In genomic region chr3:112629425-112629824, GRCh38 we compare ENCODE assay signal across 9 cellular contexts. TPM values are rescaled to one million over a fixed set of nuclear protein-coding genes. Genes with fewer than 3 reads are reported as not detected.
A peak's percentile ranks its signal among the peaks of the same experiment; 100 is the strongest.
DNase-seq lines count a peak whose midpoint lies in the region; ATAC-seq and TF ChIP-seq lines count a peak whose summit lies in the region.
"Had no signal": no experiment of that assay in that cellular context is flagged by ENCODE, and none has a peak within 500 bp of the region (broad histone marks: within the 10 kb centered on the region; RNA-seq: fewer than 3 reads in every experiment).

No MANE protein-coding gene starts in this region.

- H3K27me3 Mint-ChIP-seq in naive thymus-derived CD8-positive, alpha-beta T cell: peaks cover 0 to 4% (median 0%) of the 10 kb centered on the region in 5 donors

- 36% methylated on average over 7 of the region's 7 CpGs for WGBS in right cardiac atrium
- WGBS in thyroid gland, 2 donors: 23 to 37% methylated on average over 7 of the region's 7 CpGs

- H3K9ac ChIP-seq in HCT116 (ENCODE audit: low read length): no peak overlapping the region

- H4K20me1 ChIP-seq in HCT116 (ENCODE audit: insufficient read depth): no peaks in the 10 kb centered on the region

- H3K9me3 Mint-ChIP-seq in naive thymus-derived CD8-positive, alpha-beta T cell: no peaks in the 10 kb centered on the region

- no peak overlapping the region for H3K4me3 ChIP-seq in A673 (ENCODE audit: low read depth, low read length, poor library complexity, severe bottlenecking)
- H3K4me3 ChIP-seq in HCT116 (replicated peaks in 1 of 2; ENCODE audit: low read depth in 1 of 2, low read length in 2 of 2): no peak overlapping the region
- H3K4me3 ChIP-seq in WERI-Rb-1 (ENCODE audit: low read depth, low read length): no peak overlapping the region
- no peak overlapping the region for H3K4me3 ChIP-seq in right cardiac atrium (ENCODE audit: low read length)
- no peak overlapping the region for H3K4me3 ChIP-seq in thyroid gland (replicated peaks in 1 of 3)

- H3K36me3 ChIP-seq in A673 (ENCODE audit: insufficient read depth, low read length, poor library complexity, severe bottlenecking): no peaks in the 10 kb centered on the region
- no peaks in the 10 kb centered on the region for H3K36me3 ChIP-seq in HCT116 (ENCODE audit: control insufficient read depth in 1 of 2, insufficient read depth in 2 of 2, low read length in 2 of 2)
- no peaks in the 10 kb centered on the region for H3K36me3 ChIP-seq in WERI-Rb-1
- no peaks in the 10 kb centered on the region for H3K36me3 ChIP-seq in thyroid gland

- H3K4me1 Mint-ChIP-seq in naive thymus-derived CD8-positive, alpha-beta T cell: peaks cover 0 to 2% (median 0%) of the 10 kb centered on the region in 4 donors

- TF ChIP-seq POLR2A in HCT116 (IDR thresholded peaks at IDR 0.05; ENCODE audit: borderline replicate concordance, extremely low read depth, insufficient read depth, insufficient read length) (no peak), thyroid gland (IDR thresholded peaks at IDR 0.05) (no peak)

- H2AFZ ChIP-seq in HCT116 (ENCODE audit: low read depth, low read length, poor library complexity, severe bottlenecking): peak overlapping the region; percentile 81

- ATAC-seq in HCT116 (peak; percentile 86), right cardiac atrium (peak; percentile 91 to 94), GM18520 (IDR thresholded peaks at IDR 0.05; ENCODE audit: unreplicated experiment) (no peak), GM21360 (IDR thresholded peaks at IDR 0.05; ENCODE audit: unreplicated experiment) (no peak)
- no peak for ATAC-seq in naive thymus-derived CD8-positive, alpha-beta T cell

- POLR2A ChIA-PET in A673 (lab: Charles Lee; ENCODE audit: low non-redundant PET): no interaction called here
- POLR2A ChIA-PET in HCT116 (lab: Charles Lee): no interaction called here
- POLR2A ChIA-PET in naive thymus-derived CD8-positive, alpha-beta T cell (lab: Charles Lee): no interaction called here

- DNase-seq in A673 (ENCODE audit: low spot score) (peak; percentile 81), HCT116 (ENCODE audit: low read depth, low spot score) (peak; percentile 28), WERI-Rb-1 (peak; percentile 45), right cardiac atrium (peak; percentile 68 to 82 (median 71)), thyroid gland (peak; percentile 81 to 85)
- no peak for DNase-seq in naive thymus-derived CD8-positive, alpha-beta T cell

- H3K4me1 ChIP-seq in A673 (ENCODE audit: insufficient read depth, low read length, poor library complexity, severe bottlenecking): peaks cover 54% of the 10 kb centered on the region
- H3K4me1 ChIP-seq in HCT116 (ENCODE audit: control insufficient read depth in 1 of 2, insufficient read depth in 2 of 2, low read length in 2 of 2): peaks cover 0 to 6% of the 10 kb centered on the region in 2 experiments; a peak in 2 of 4 replicates
- peaks cover 2% of the 10 kb centered on the region for H3K4me1 ChIP-seq in right cardiac atrium (ENCODE audit: control insufficient read depth, insufficient read depth, low read length)
- H3K4me1 ChIP-seq in thyroid gland: peaks cover 31 to 54% of the 10 kb centered on the region in 2 donors

- CTCF ChIA-PET in A673 (lab: Charles Lee): no interaction called here
- CTCF ChIA-PET in HCT116 (lab: Charles Lee): no interaction called here

- no peak overlapping the region for H3K27ac ChIP-seq in A673 (ENCODE audit: low read depth, low read length, poor library complexity, severe bottlenecking)
- no peak overlapping the region for H3K27ac ChIP-seq in HCT116 (ENCODE audit: low read depth, low read length)
- H3K27ac ChIP-seq in WERI-Rb-1: no peak overlapping the region
- no peak overlapping the region for H3K27ac ChIP-seq in right cardiac atrium (ENCODE audit: low read length)
- peak overlapping the region in 2 of 3 donors; percentile 40 to 41 for H3K27ac ChIP-seq in thyroid gland
- H3K27ac ChIP-seq: VCaP had no signal

- no peak for TF ChIP-seq CTCF in A673 (conservative IDR thresholded peaks at IDR 0.05; ENCODE audit: low read depth, low read length)
- TF ChIP-seq CTCF in HCT116 (IDR thresholded peaks at IDR 0.05 in 2 of 3, conservative IDR thresholded peaks at IDR 0.05 in 1 of 3; ENCODE audit: borderline replicate concordance in 1 of 3, insufficient read depth in 1 of 3, low read depth in 2 of 3, low read length in 2 of 3): no peak
- no peak for TF ChIP-seq CTCF in WERI-Rb-1 (IDR thresholded peaks at IDR 0.05; ENCODE audit: low read depth, low read length)
- no peak for TF ChIP-seq CTCF in thyroid gland (IDR thresholded peaks at IDR 0.05)

- H3K9me2 ChIP-seq in HCT116 (ENCODE audit: insufficient read depth): no peaks in the 10 kb centered on the region

- H3K4me2 ChIP-seq in HCT116 (ENCODE audit: low read length): peak overlapping the region; percentile 64

- H3K27ac Mint-ChIP-seq in naive thymus-derived CD8-positive, alpha-beta T cell: no peak overlapping the region

- no peaks in the 10 kb centered on the region for H3K79me2 ChIP-seq in HCT116 (ENCODE audit: insufficient read depth, low read length)

- H3K9me3 ChIP-seq in A673 (ENCODE audit: low read depth, low read length, poor library complexity, severe bottlenecking): no peaks in the 10 kb centered on the region
- no peaks in the 10 kb centered on the region for H3K9me3 ChIP-seq in HCT116 (ENCODE audit: control insufficient read depth in 1 of 2, insufficient read depth in 1 of 2, low read depth in 1 of 2, low read length in 2 of 2)
- no peaks in the 10 kb centered on the region for H3K9me3 ChIP-seq in WERI-Rb-1 (ENCODE audit: severe bottlenecking)
- H3K9me3 ChIP-seq in right cardiac atrium (ENCODE audit: control insufficient read depth, low read length): no peaks in the 10 kb centered on the region
- no peaks in the 10 kb centered on the region for H3K9me3 ChIP-seq in thyroid gland

- no peaks in the 10 kb centered on the region for H3K27me3 ChIP-seq in A673 (replicated peaks; ENCODE audit: insufficient read depth, low read depth, low read length, poor library complexity)
- no peaks in the 10 kb centered on the region for H3K27me3 ChIP-seq in HCT116 (ENCODE audit: insufficient read depth, low read length)
- H3K27me3 ChIP-seq in WERI-Rb-1 (ENCODE audit: insufficient read depth, low read depth, severe bottlenecking): no peaks in the 10 kb centered on the region
- no peaks in the 10 kb centered on the region for H3K27me3 ChIP-seq in right cardiac atrium (ENCODE audit: control insufficient read depth, insufficient read depth)
- no peaks in the 10 kb centered on the region for H3K27me3 ChIP-seq in thyroid gland

- RAD21 ChIA-PET in HCT116 (lab: Charles Lee; ENCODE audit: low non-redundant PET in 1 of 2, low total read pairs in 2 of 2, uncharacterized antibody in 2 of 2, unreplicated experiment in 2 of 2): no interaction called here

- intact Hi-C loops in A673 (cut with micrococcal nuclease; ENCODE audit: unreplicated experiment) (no loop called here), HCT116 (cut with micrococcal nuclease) (no loop called here), right cardiac atrium (cut with DNase I) (no loop called here), thyroid gland (cut with DNase I) (no loop called here)

- H3K4me3 Mint-ChIP-seq in naive thymus-derived CD8-positive, alpha-beta T cell: no peak overlapping the region

- BruUV-seq in A673 (replicated peaks; lab: Mats Ljungman, UMichigan) (no TSS peak), HCT116 (replicated peaks; lab: Mats Ljungman, UMichigan) (no TSS peak)

- no peaks in the 10 kb centered on the region for H3K36me3 Mint-ChIP-seq in naive thymus-derived CD8-positive, alpha-beta T cell

- no peak for TF ChIP-seq RAD21 in HCT116 (IDR thresholded peaks at IDR 0.05; ENCODE audit: low read depth)

TF ChIP-seq in HCT116, 20 proteins besides CTCF, POLR2A, EP300 and RAD21:
- TF ChIP-seq FOSL1 (IDR thresholded peaks at IDR 0.05; ENCODE audit: low read depth) (peak; percentile 58; the same call in 1 of the 2 replicates), CEBPB (IDR thresholded peaks at IDR 0.05; ENCODE audit: low read depth) (no peak), SIN3A (IDR thresholded peaks at IDR 0.05; ENCODE audit: low read depth) (no peak), ZFX (IDR thresholded peaks at IDR 0.05) (no peak), JUND (IDR thresholded peaks at IDR 0.05) (peak; percentile 67), SRF (IDR thresholded peaks at IDR 0.05; ENCODE audit: low read depth) (no peak), TCF7L2 (IDR thresholded peaks at IDR 0.05; ENCODE audit: borderline replicate concordance, extremely low read depth, insufficient read depth, insufficient read length) (peak; percentile 23), EGR1 (IDR thresholded peaks at IDR 0.05; ENCODE audit: low read depth) (no peak), ZNF274 (IDR thresholded peaks at IDR 0.05; ENCODE audit: low read depth, low read length) (no peak), CBX3 (IDR thresholded peaks at IDR 0.05; ENCODE audit: low read depth) (0 out of 2 replicates have a peak, but pooled peaks have one; percentile 28)
- TF ChIP-seq, protein P1, sequence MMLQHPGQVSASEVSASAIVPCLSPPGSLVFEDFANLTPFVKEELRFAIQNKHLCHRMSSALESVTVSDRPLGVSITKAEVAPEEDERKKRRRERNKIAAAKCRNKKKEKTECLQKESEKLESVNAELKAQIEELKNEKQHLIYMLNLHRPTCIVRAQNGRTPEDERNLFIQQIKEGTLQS (IDR thresholded peaks at IDR 0.05): 0 out of 2 replicates have a peak, but pooled peaks have one; percentile 17

RNA-seq across cellular contexts. Expression of gene CCDC80, which starts 11.5 kb away (rescaled TPM):
- total RNA-seq in A673 (2021) (4.6 and 4.7 TPM in 2 replicates), HCT116 (2021; ENCODE audit: unreplicated experiment) (1.7 TPM), right cardiac atrium (100 to 1,000 TPM; 123 to 187 (median 152) TPM), thyroid gland (100 to 1,000 TPM in 1 of 4 donors, 10 to 100 TPM in 3; 41.5 to 100 (median 63.7) TPM)
- 0.56 and 0.89 TPM in 2 replicates for polyA plus RNA-seq in HCT116 (2012)
- 20.3 TPM for polyA plus RNA-seq in right cardiac atrium
- total RNA-seq in naive thymus-derived CD8-positive, alpha-beta T cell: not detected
- polyA plus RNA-seq in naive thymus-derived CD8-positive, alpha-beta T cell: under 1 TPM in 2 of 3 donors, not detected in 1; 0.04 to 0.09 TPM

Comparison
In these comparisons a context has a peak if more than half of its experiments do, and no peak if none do; other contexts are left out.
1. DNase-seq: peak in A673 (single experiment), HCT116 (single experiment), WERI-Rb-1 (single experiment), right cardiac atrium (3 of 3) and thyroid gland (2 of 2); none in naive thymus-derived CD8-positive, alpha-beta T cell (0 of 10).
2. H3K27ac ChIP-seq: peak in thyroid gland (2 of 3); none in A673 (single experiment), HCT116 (single experiment), WERI-Rb-1 (single experiment) and right cardiac atrium (single experiment).
3. ATAC-seq: peak in HCT116 (single experiment) and right cardiac atrium (2 of 2); none in GM18520 (single experiment), GM21360 (single experiment) and naive thymus-derived CD8-positive, alpha-beta T cell (0 of 2).